In the genomic region with DNA sequence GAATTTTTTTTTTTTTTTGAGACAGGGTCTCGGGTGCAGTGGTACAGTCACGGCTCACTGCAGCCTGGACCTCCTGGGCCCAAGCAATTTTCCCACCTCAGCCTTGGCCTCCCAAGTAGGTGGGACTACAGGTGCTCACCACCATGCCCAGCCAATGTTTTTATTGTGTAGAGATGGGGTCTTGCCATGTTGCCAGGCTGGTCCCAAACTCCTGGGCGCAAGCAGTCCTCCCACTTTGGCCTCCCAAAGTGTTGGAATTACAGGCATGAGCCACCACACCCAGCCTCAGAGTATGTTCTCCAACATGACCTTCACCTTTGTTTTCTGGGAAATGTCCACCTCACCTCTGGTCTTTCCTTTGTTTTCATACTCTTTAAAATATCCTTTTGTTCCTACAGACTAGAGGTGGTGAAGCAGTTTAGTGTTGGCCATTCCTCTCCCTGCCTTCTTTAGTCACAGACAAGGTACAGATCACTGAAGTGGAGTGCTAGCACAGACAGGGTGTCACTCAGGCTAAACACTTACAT, we compare ENCODE assay signal across 23 cellular contexts. TPM values are rescaled to one million over a fixed set of nuclear protein-coding genes. Genes with fewer than 3 reads are reported as not detected.
DNase-seq lines count a peak whose midpoint lies in the region; ATAC-seq lines count a peak whose summit lies in the region.
"Had no signal": no experiment of that assay in that cellular context is flagged by ENCODE, and none has a peak within 500 bp of the region (broad histone marks: within the 10 kb centered on the region; RNA-seq: fewer than 3 reads in every experiment).

No MANE protein-coding gene starts in this region.

- H3K27me3 Mint-ChIP-seq in activated CD4-positive, alpha-beta T cell treated with anti-CD3 and anti-CD28 coated beads for 36 hours: no peaks in the 10 kb centered on the region
- no peaks in the 10 kb centered on the region for H3K27me3 Mint-ChIP-seq in activated naive CD8-positive, alpha-beta T cell treated with anti-CD3 and anti-CD28 coated beads, Interleukin-2, amount 50 U/mL, for 24 hours
- no peaks in the 10 kb centered on the region for H3K27me3 Mint-ChIP-seq in activated naive CD8-positive, alpha-beta T cell treated with anti-CD3 and anti-CD28 coated beads for 36 hours
- no peaks in the 10 kb centered on the region for H3K27me3 Mint-ChIP-seq in central memory CD8-positive, alpha-beta T cell
- H3K27me3 Mint-ChIP-seq in naive thymus-derived CD8-positive, alpha-beta T cell: no peaks in the 10 kb centered on the region
- H3K27me3 Mint-ChIP-seq: B cell, IgD-negative memory B cell had no signal

- H3K27ac Mint-ChIP-seq in activated CD4-positive, alpha-beta T cell treated with anti-CD3 and anti-CD28 coated beads for 36 hours: peak overlapping the region; percentile 45
- peak overlapping the region; percentile 49 for H3K27ac Mint-ChIP-seq in activated naive CD8-positive, alpha-beta T cell treated with anti-CD3 and anti-CD28 coated beads, Interleukin-2, amount 50 U/mL, for 24 hours
- H3K27ac Mint-ChIP-seq in activated naive CD8-positive, alpha-beta T cell treated with anti-CD3 and anti-CD28 coated beads for 36 hours: no peak overlapping the region
- H3K27ac Mint-ChIP-seq in central memory CD8-positive, alpha-beta T cell (ENCODE audit: low read depth): peak overlapping the region; percentile 78
- peak overlapping the region; percentile 64 for H3K27ac Mint-ChIP-seq in stimulated activated effector memory CD8-positive, alpha-beta T cell treated with anti-CD3 and anti-CD28 coated beads, Interleukin-12 subunit alpha, Interleukin-12 subunit beta, amount 100 ng/mL, for 72 hours
- H3K27ac Mint-ChIP-seq in naive thymus-derived CD8-positive, alpha-beta T cell: peak overlapping the region in 1 of 10 donors; percentile 46
- H3K27ac Mint-ChIP-seq: B cell, IgD-negative memory B cell had no signal

- H3K9me3 Mint-ChIP-seq in activated CD4-positive, alpha-beta T cell treated with anti-CD3 and anti-CD28 coated beads for 36 hours (ENCODE audit: low read depth): no peaks in the 10 kb centered on the region
- no peaks in the 10 kb centered on the region for H3K9me3 Mint-ChIP-seq in activated naive CD8-positive, alpha-beta T cell treated with anti-CD3 and anti-CD28 coated beads, Interleukin-2, amount 50 U/mL, for 24 hours
- H3K9me3 Mint-ChIP-seq in activated naive CD8-positive, alpha-beta T cell treated with anti-CD3 and anti-CD28 coated beads for 36 hours: no peaks in the 10 kb centered on the region
- no peaks in the 10 kb centered on the region for H3K9me3 Mint-ChIP-seq in central memory CD8-positive, alpha-beta T cell
- H3K9me3 Mint-ChIP-seq in stimulated activated effector memory CD8-positive, alpha-beta T cell treated with anti-CD3 and anti-CD28 coated beads, Interleukin-12 subunit alpha, Interleukin-12 subunit beta, amount 100 ng/mL, for 72 hours: no peaks in the 10 kb centered on the region
- H3K9me3 Mint-ChIP-seq in naive thymus-derived CD8-positive, alpha-beta T cell: no peaks in the 10 kb centered on the region
- H3K9me3 Mint-ChIP-seq: IgD-negative memory B cell had no signal

- CTCF ChIA-PET in activated CD4-positive, alpha-beta T cell treated with anti-CD3 and anti-CD28 coated beads for 36 hours (lab: Charles Lee): no interaction called here

- peaks cover 58% of the 10 kb centered on the region for H3K36me3 Mint-ChIP-seq in activated CD4-positive, alpha-beta T cell treated with anti-CD3 and anti-CD28 coated beads for 36 hours (ENCODE audit: low read depth)
- H3K36me3 Mint-ChIP-seq in activated naive CD8-positive, alpha-beta T cell treated with anti-CD3 and anti-CD28 coated beads, Interleukin-2, amount 50 U/mL, for 24 hours (ENCODE audit: low read depth): peaks cover 59% of the 10 kb centered on the region
- peaks cover 27% of the 10 kb centered on the region for H3K36me3 Mint-ChIP-seq in activated naive CD8-positive, alpha-beta T cell treated with anti-CD3 and anti-CD28 coated beads for 36 hours
- H3K36me3 Mint-ChIP-seq in central memory CD8-positive, alpha-beta T cell (ENCODE audit: insufficient read depth): peaks cover 54% of the 10 kb centered on the region
- H3K36me3 Mint-ChIP-seq in stimulated activated effector memory CD8-positive, alpha-beta T cell treated with anti-CD3 and anti-CD28 coated beads, Interleukin-12 subunit alpha, Interleukin-12 subunit beta, amount 100 ng/mL, for 72 hours: peaks cover 100% of the 10 kb centered on the region
- H3K36me3 Mint-ChIP-seq in naive thymus-derived CD8-positive, alpha-beta T cell: peaks cover 0 to 95% (median 32%) of the 10 kb centered on the region in 3 donors

- no peak for DNase-seq in activated CD4-positive, alpha-beta T cell treated with anti-CD3 and anti-CD28 coated beads for 36 hours
- DNase-seq in activated CD4-positive, alpha-beta T cell treated with anti-CD3 and anti-CD28 coated beads for 1 hour: no peak
- no peak for DNase-seq in activated naive CD8-positive, alpha-beta T cell treated with anti-CD3 and anti-CD28 coated beads, Interleukin-2, amount 50 U/mL, for 24 hours
- no peak for DNase-seq in activated naive CD8-positive, alpha-beta T cell treated with anti-CD3 and anti-CD28 coated beads for 36 hours
- no peak for DNase-seq in central memory CD8-positive, alpha-beta T cell (ENCODE audit: low spot score in 2 of 2)
- no peak for DNase-seq in stimulated activated effector memory CD8-positive, alpha-beta T cell treated with anti-CD3 and anti-CD28 coated beads, Interleukin-12 subunit alpha, Interleukin-12 subunit beta, amount 100 ng/mL, for 72 hours (ENCODE audit: low spot score in 2 of 2)
- no peak for DNase-seq in naive thymus-derived CD8-positive, alpha-beta T cell
- no peak for DNase-seq in anterior cingulate cortex (lab: John Stamatoyannopoulos, UW)
- DNase-seq: Calu3, DMS79 treated with DMSO at 0.1 percent for 48 hours, GF-D8, NCI-H1048, NCI-H1417, NCI-H1694, NCI-H2029 treated with DMSO at 0.1 percent for 48 hours, NCI-H2227 treated with DMSO at 0.1 percent for 48 hours, NCI-H510A, NCI-H69, Right ventricle myocardium superior, RPMI8226 had no signal

- POLR2A ChIA-PET in activated CD4-positive, alpha-beta T cell treated with anti-CD3 and anti-CD28 coated beads for 36 hours (lab: Charles Lee): interaction anchor here (0.6 kb wide), 1 partner anchor 134 kb away, joined by 5 read pairs; no protein-coding TSS in a partner anchor
- POLR2A ChIA-PET in naive thymus-derived CD8-positive, alpha-beta T cell (lab: Charles Lee): no interaction called here

- intact Hi-C loops in activated CD4-positive, alpha-beta T cell treated with anti-CD3 and anti-CD28 coated beads for 36 hours (cut with DNase I, micrococcal nuclease): no loop called here

- peaks cover 5% of the 10 kb centered on the region for H3K4me1 Mint-ChIP-seq in activated CD4-positive, alpha-beta T cell treated with anti-CD3 and anti-CD28 coated beads for 36 hours
- H3K4me1 Mint-ChIP-seq in activated naive CD8-positive, alpha-beta T cell treated with anti-CD3 and anti-CD28 coated beads, Interleukin-2, amount 50 U/mL, for 24 hours: no peaks in the 10 kb centered on the region
- peaks cover 2% of the 10 kb centered on the region for H3K4me1 Mint-ChIP-seq in activated naive CD8-positive, alpha-beta T cell treated with anti-CD3 and anti-CD28 coated beads for 36 hours
- no peaks in the 10 kb centered on the region for H3K4me1 Mint-ChIP-seq in central memory CD8-positive, alpha-beta T cell
- no peaks in the 10 kb centered on the region for H3K4me1 Mint-ChIP-seq in stimulated activated effector memory CD8-positive, alpha-beta T cell treated with anti-CD3 and anti-CD28 coated beads, Interleukin-12 subunit alpha, Interleukin-12 subunit beta, amount 100 ng/mL, for 72 hours
- H3K4me1 Mint-ChIP-seq in naive thymus-derived CD8-positive, alpha-beta T cell: peaks cover 0 to 4% (median under 1%) of the 10 kb centered on the region in 4 donors
- H3K4me1 Mint-ChIP-seq: B cell had no signal

- no peak for ATAC-seq in activated CD4-positive, alpha-beta T cell treated with anti-CD3 and anti-CD28 coated beads for 36 hours
- no peak for ATAC-seq in activated naive CD8-positive, alpha-beta T cell treated with anti-CD3 and anti-CD28 coated beads, Interleukin-2, amount 50 U/mL, for 24 hours
- no peak for ATAC-seq in central memory CD8-positive, alpha-beta T cell (replicated peaks; ENCODE audit: extremely low read depth, poor library complexity, severe bottlenecking)
- no peak for ATAC-seq in stimulated activated effector memory CD8-positive, alpha-beta T cell treated with anti-CD3 and anti-CD28 coated beads, Interleukin-12 subunit alpha, Interleukin-12 subunit beta, amount 100 ng/mL, for 72 hours
- no peak for ATAC-seq in naive thymus-derived CD8-positive, alpha-beta T cell
- ATAC-seq: HCT116 had no signal

- H3K4me3 Mint-ChIP-seq in activated CD4-positive, alpha-beta T cell treated with anti-CD3 and anti-CD28 coated beads for 36 hours: no peak overlapping the region
- no peak overlapping the region for H3K4me3 Mint-ChIP-seq in activated naive CD8-positive, alpha-beta T cell treated with anti-CD3 and anti-CD28 coated beads, Interleukin-2, amount 50 U/mL, for 24 hours
- H3K4me3 Mint-ChIP-seq in activated naive CD8-positive, alpha-beta T cell treated with anti-CD3 and anti-CD28 coated beads for 36 hours: no peak overlapping the region
- no peak overlapping the region for H3K4me3 Mint-ChIP-seq in central memory CD8-positive, alpha-beta T cell
- H3K4me3 Mint-ChIP-seq in stimulated activated effector memory CD8-positive, alpha-beta T cell treated with anti-CD3 and anti-CD28 coated beads, Interleukin-12 subunit alpha, Interleukin-12 subunit beta, amount 100 ng/mL, for 72 hours: no peak overlapping the region
- H3K4me3 Mint-ChIP-seq in naive thymus-derived CD8-positive, alpha-beta T cell: no peak overlapping the region
- H3K4me3 Mint-ChIP-seq: B cell, IgD-negative memory B cell had no signal

RNA-seq across cellular contexts. Expression of a gene that starts 19.5 kb away (rescaled TPM):
- total RNA-seq in activated CD4-positive, alpha-beta T cell treated with anti-CD3 and anti-CD28 coated beads for 36 hours: under 1 TPM; 0.07 to 0.11 TPM
- total RNA-seq in activated naive CD8-positive, alpha-beta T cell treated with anti-CD3 and anti-CD28 coated beads for 36 hours: under 1 TPM; 0.14 to 0.16 TPM
- under 1 TPM; 0.08 to 0.16 TPM for total RNA-seq in naive thymus-derived CD8-positive, alpha-beta T cell
- not detected for polyA plus RNA-seq in naive thymus-derived CD8-positive, alpha-beta T cell

RNA-seq across cellular contexts. Expression of a gene that starts 38.1 kb away (rescaled TPM):
- 100 to 1,000 TPM in 1 of 2 experiments, 10 to 100 TPM in 1; 76.5 to 114 TPM for total RNA-seq in activated CD4-positive, alpha-beta T cell treated with anti-CD3 and anti-CD28 coated beads for 36 hours
- 10 to 100 TPM; 93.4 to 98.2 TPM for total RNA-seq in activated naive CD8-positive, alpha-beta T cell treated with anti-CD3 and anti-CD28 coated beads for 36 hours
- 100 to 1,000 TPM; 165 to 172 TPM for total RNA-seq in naive thymus-derived CD8-positive, alpha-beta T cell
- polyA plus RNA-seq in naive thymus-derived CD8-positive, alpha-beta T cell: 10 to 100 TPM; 65.4 to 84.0 (median 68.2) TPM

RNA-seq across cellular contexts. Expression of a gene that starts 38.6 kb away (rescaled TPM):
- 10 to 100 TPM; 23.9 to 28.6 TPM for total RNA-seq in activated CD4-positive, alpha-beta T cell treated with anti-CD3 and anti-CD28 coated beads for 36 hours
- total RNA-seq in activated naive CD8-positive, alpha-beta T cell treated with anti-CD3 and anti-CD28 coated beads for 36 hours: 10 to 100 TPM; 30.9 to 31.2 TPM
- 10 to 100 TPM; 22.4 to 22.9 TPM for total RNA-seq in naive thymus-derived CD8-positive, alpha-beta T cell
- 10 to 100 TPM; 22.2 to 25.3 (median 23.0) TPM for polyA plus RNA-seq in naive thymus-derived CD8-positive, alpha-beta T cell
